6 cellular contexts compared by ENCODE assay signal in the genomic region with DNA sequence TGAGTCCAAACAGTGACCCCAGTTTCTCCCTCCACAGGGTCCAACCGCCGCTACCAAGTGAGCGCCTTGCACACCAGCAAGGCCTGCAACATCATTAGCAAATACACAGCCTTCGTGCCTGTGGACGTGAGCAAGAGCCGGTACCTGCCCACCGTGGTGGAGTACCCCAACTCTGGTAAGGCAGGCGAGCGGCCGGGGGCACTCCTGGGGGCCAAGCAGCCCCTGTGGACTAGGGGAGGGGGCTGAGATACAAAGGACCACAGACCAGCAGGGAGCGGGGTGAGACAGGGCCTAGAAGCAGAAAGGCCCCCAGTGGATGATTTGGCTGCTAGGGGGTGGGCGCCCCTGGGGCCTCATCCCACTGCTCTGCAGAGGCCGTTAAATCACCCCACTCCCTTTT. TPM values are rescaled to one million over a fixed set of nuclear protein-coding genes. Genes with fewer than 3 reads are reported as not detected.
"Had no signal": no experiment of that assay in that cellular context is flagged by ENCODE, and none has a peak within 500 bp of the region (broad histone marks: within the 10 kb centered on the region; RNA-seq: fewer than 3 reads in every experiment).

No MANE protein-coding gene starts in this region.

- ATAC-seq: HepG2, K562 had no signal

- H2AFZ ChIP-seq: GM23338 had no signal

- H3K4me3 ChIP-seq: GM23338, K562 had no signal

- H3K4me2 ChIP-seq: GM23338 had no signal

- DNase-seq: HCEC 1CT had no signal

RNA-seq across cellular contexts. Expression of a gene that starts 54.7 kb away (rescaled TPM):
- total RNA-seq: H9, HepG2, HT1080, K562 had no signal
- polyA plus RNA-seq: HepG2, K562 had no signal
